ENCODE assay signal across 29 cellular contexts in the genomic region with DNA sequence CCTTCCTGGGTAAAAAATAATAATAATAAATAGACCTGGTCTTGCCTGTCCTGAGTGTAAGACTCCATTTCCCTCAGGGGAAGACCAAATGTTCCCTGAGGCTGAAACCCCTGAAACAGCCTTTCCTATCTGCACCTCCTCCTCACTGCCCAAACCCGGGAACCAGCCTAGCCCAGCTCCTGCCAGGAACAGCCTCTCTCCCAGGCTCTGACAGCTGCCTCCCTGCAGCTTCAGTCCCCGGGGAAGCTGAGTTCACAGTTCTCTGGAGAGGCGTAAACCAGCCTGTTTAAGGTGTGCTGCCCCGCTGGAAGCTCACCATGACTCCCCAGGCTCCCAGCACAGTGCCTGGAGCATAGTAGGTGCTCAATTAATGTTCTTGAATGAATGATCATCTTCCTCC. TPM values are rescaled to one million over a fixed set of nuclear protein-coding genes. Genes with fewer than 3 reads are reported as not detected.
"Had no signal": no experiment of that assay in that cellular context is flagged by ENCODE, and none has a peak within 500 bp of the region (broad histone marks: within the 10 kb centered on the region; RNA-seq: fewer than 3 reads in every experiment).

No MANE protein-coding gene starts in this region.

- H3K27me3 Mint-ChIP-seq: activated CD8-positive, alpha-beta memory T cell treated with anti-CD3 and anti-CD28 coated beads, Interleukin-2, amount 10 ng/mL, durations not matched to agents 7 days and 5 days; activated naive CD8-positive, alpha-beta T cell treated with anti-CD3 and anti-CD28 coated beads, Interleukin-2, amount 10 ng/mL, durations not matched to agents 7 days and 5 days; natural killer cell treated with Interleukin-12 subunit alpha and Interleukin-12 subunit beta and Interleukin-15 and Interleukin-18, amount 100 ng/mL, for 72 hours; type B pancreatic cell had no signal

- H3K27me3 ChIP-seq: ascending aorta, cardiac muscle cell, testis had no signal

- H3K4me1 ChIP-seq: ascending aorta, gastrocnemius medialis, testis, uterus had no signal

- DNase-seq: activated CD4-positive, alpha-beta T cell treated with anti-CD3 and anti-CD28 coated beads for 4 hours; activated CD4-positive, alpha-beta T cell treated with anti-CD3 and anti-CD28 coated beads, Interleukin-2, amount 50 U/mL, for 48 hours; activated CD4-positive, CD25-positive, alpha-beta regulatory T cell; activated CD8-positive, alpha-beta memory T cell treated with anti-CD3 and anti-CD28 coated beads, Interleukin-2, amount 10 ng/mL, durations not matched to agents 7 days and 5 days; activated effector memory CD4-positive, alpha-beta T cell treated with Interleukin-2 at 50 U/mL for 16 hours; activated naive CD4-positive, alpha-beta T cell treated with Interleukin-2 at 50 U/mL for 16 hours; activated naive CD8-positive, alpha-beta T cell treated with anti-CD3 and anti-CD28 coated beads, Interleukin-2, amount 10 ng/mL, durations not matched to agents 7 days and 5 days; activated T-cell treated with anti-CD3 and anti-CD28 coated beads for 4 hours; dorsolateral prefrontal cortex; effector memory CD4-positive, alpha-beta T cell; gastrocnemius medialis; glutamatergic neuron; left ventricle myocardium superior; mucosa of descending colon; stimulated activated CD4-positive, alpha-beta T cell treated with anti-CD3 and anti-CD28 coated beads, Interleukin-12 subunit alpha, Interleukin-12 subunit beta, amount 100 ng/mL, for 4 hours; stimulated activated CD4-positive, alpha-beta T cell treated with anti-CD3 and anti-CD28 coated beads, Interleukin-4, amount 100 ng/mL, for 1 hour; stimulated activated naive CD8-positive, alpha-beta T cell treated with anti-CD3 and anti-CD28 coated beads, Interleukin-15, Interleukin-2, amounts not matched to agents 100 U/mL and 50 U/mL, for 24 hours; T-helper 1 cell; testis; uterus had no signal

- H3K27ac ChIP-seq: ascending aorta, cardiac muscle cell, coronary artery, dorsolateral prefrontal cortex, gastrocnemius medialis, testis, uterus had no signal

- ATAC-seq: activated CD8-positive, alpha-beta memory T cell treated with anti-CD3 and anti-CD28 coated beads, Interleukin-2, amount 10 ng/mL, durations not matched to agents 7 days and 5 days; gastrocnemius medialis; left ventricle myocardium superior; mucosa of descending colon; natural killer cell treated with Interleukin-12 subunit alpha and Interleukin-12 subunit beta and Interleukin-15 and Interleukin-18, amount 100 ng/mL, for 72 hours; sciatic nerve; stimulated activated naive CD8-positive, alpha-beta T cell treated with anti-CD3 and anti-CD28 coated beads, Interleukin-15, Interleukin-2, amounts not matched to agents 100 U/mL and 50 U/mL, for 24 hours had no signal

- H3K9me3 ChIP-seq: ascending aorta, gastrocnemius medialis, mucosa of descending colon, testis, uterus had no signal

- H3K4me3 ChIP-seq: ascending aorta, cardiac muscle cell, coronary artery, dorsolateral prefrontal cortex, gastrocnemius medialis, mucosa of descending colon, skin epidermis, testis, uterus had no signal

- H3K36me3 ChIP-seq: ascending aorta, cardiac muscle cell, gastrocnemius medialis, uterus had no signal

- H3K36me3 Mint-ChIP-seq: brain; natural killer cell treated with Interleukin-12 subunit alpha and Interleukin-12 subunit beta and Interleukin-15 and Interleukin-18, amount 100 ng/mL, for 72 hours; type B pancreatic cell had no signal

- H3K27ac Mint-ChIP-seq: activated CD8-positive, alpha-beta memory T cell treated with anti-CD3 and anti-CD28 coated beads, Interleukin-2, amount 10 ng/mL, durations not matched to agents 7 days and 5 days; activated naive CD8-positive, alpha-beta T cell treated with anti-CD3 and anti-CD28 coated beads, Interleukin-2, amount 10 ng/mL, durations not matched to agents 7 days and 5 days; brain; natural killer cell treated with Interleukin-12 subunit alpha and Interleukin-12 subunit beta and Interleukin-15 and Interleukin-18, amount 100 ng/mL, for 72 hours; progenitor cell of endocrine pancreas; type B pancreatic cell had no signal

- H3K4me3 Mint-ChIP-seq: activated CD8-positive, alpha-beta memory T cell treated with anti-CD3 and anti-CD28 coated beads, Interleukin-2, amount 10 ng/mL, durations not matched to agents 7 days and 5 days; activated naive CD8-positive, alpha-beta T cell treated with anti-CD3 and anti-CD28 coated beads, Interleukin-2, amount 10 ng/mL, durations not matched to agents 7 days and 5 days; brain; natural killer cell treated with Interleukin-12 subunit alpha and Interleukin-12 subunit beta and Interleukin-15 and Interleukin-18, amount 100 ng/mL, for 72 hours; type B pancreatic cell had no signal

- H3K9me3 Mint-ChIP-seq: activated naive CD8-positive, alpha-beta T cell treated with anti-CD3 and anti-CD28 coated beads, Interleukin-2, amount 10 ng/mL, durations not matched to agents 7 days and 5 days; brain; natural killer cell treated with Interleukin-12 subunit alpha and Interleukin-12 subunit beta and Interleukin-15 and Interleukin-18, amount 100 ng/mL, for 72 hours; type B pancreatic cell had no signal

RNA-seq across cellular contexts. Expression of gene CDT1, which starts 7.3 kb away (rescaled TPM):
- total RNA-seq: ascending aorta had no signal
